In the genomic region with DNA sequence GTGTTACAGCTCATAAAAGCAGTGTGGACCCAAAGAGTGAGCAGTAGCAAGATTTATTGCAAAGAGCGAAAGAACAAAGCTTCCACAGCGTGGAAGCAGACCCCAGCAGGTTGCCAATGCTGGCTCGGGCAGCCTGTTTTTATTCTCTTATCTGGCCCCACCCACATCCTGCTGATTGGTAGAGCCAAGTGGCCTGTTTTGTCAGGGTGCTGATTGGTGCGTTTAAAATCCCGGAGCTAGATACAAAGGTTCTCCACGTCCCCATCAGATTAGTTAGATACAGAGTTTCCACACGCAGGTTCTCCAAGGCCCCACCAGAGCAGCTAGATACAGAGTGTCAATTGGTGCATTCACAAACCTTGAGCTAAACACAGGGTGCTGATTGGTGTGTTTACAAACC, we compare ENCODE assay signal across 2 cellular contexts.
TF ChIP-seq lines count a peak whose summit lies in the region.

No MANE protein-coding gene starts in this region.

TF ChIP-seq in K562, 482 proteins besides CTCF, POLR2A, EP300 and RAD21:
- peak; percentile 15 for TF ChIP-seq NFYB (IDR thresholded peaks at IDR 0.05; ENCODE audit: extremely low read depth, insufficient read length)

TF ChIP-seq in HepG2, 621 proteins besides CTCF, POLR2A, EP300 and RAD21:
- TF ChIP-seq NFYB (CRISPR knock-in tag; IDR thresholded peaks at IDR 0.05) = peak; percentile 57
- peak; percentile 53; the same call in 1 of the 2 replicates for TF ChIP-seq NFYC (CRISPR knock-in tag; IDR thresholded peaks at IDR 0.05)
